In genomic region chr9:97468658-97469448, GRCh38 we compare ENCODE assay signal across 1 cellular context.
TF ChIP-seq lines count a peak whose summit lies in the region.

No MANE protein-coding gene starts in this region.

TF ChIP-seq in GM12878, 131 proteins besides CTCF, POLR2A, EP300 and RAD21 (continues in another document):
- TF ChIP-seq CHD2 (IDR thresholded peaks at IDR 0.05; ENCODE audit: borderline replicate concordance, low read depth, low read length) (no peak), CREB1 (IDR thresholded peaks at IDR 0.05; ENCODE audit: low read depth) (0 out of 2 replicates have a peak, but pooled peaks have one; percentile 20), RELA (IDR thresholded peaks at IDR 0.05; ENCODE audit: borderline replicate concordance, partially characterized antibody) (no peak), CUX1 (IDR thresholded peaks at IDR 0.05; ENCODE audit: insufficient replicate concordance, low read depth, low read length) (no peak), RB1 (IDR thresholded peaks at IDR 0.05; ENCODE audit: borderline replicate concordance) (no peak), RFX5 (IDR thresholded peaks at IDR 0.05; ENCODE audit: low read depth, low read length) (no peak), HDGF (IDR thresholded peaks at IDR 0.05) (no peak), TBL1XR1 (IDR thresholded peaks at IDR 0.05; ENCODE audit: low read depth, low read length) (peak; percentile 56; the same call in 1 of the 2 replicates), IKZF1 (conservative IDR thresholded peaks at IDR 0.05) (0 out of 2 replicates have a peak, but pooled peaks have one; percentile 36), NBN (IDR thresholded peaks at IDR 0.05) (no peak; the same call in 1 of the 2 replicates), MYC (IDR thresholded peaks at IDR 0.05; ENCODE audit: insufficient read depth, insufficient read length, insufficient replicate concordance, low read length, severe bottlenecking) (no peak), HDAC2 (IDR thresholded peaks at IDR 0.05) (no peak), CHD1 (IDR thresholded peaks at IDR 0.05; ENCODE audit: low read depth, low read length) (no peak), BRCA1 (IDR thresholded peaks at IDR 0.05; ENCODE audit: low read depth, low read length) (no peak), MXI1 (IDR thresholded peaks at IDR 0.05; ENCODE audit: low read depth, low read length) (0 out of 2 replicates have a peak, but pooled peaks have one; percentile 23), JUND (IDR thresholded peaks at IDR 0.05; ENCODE audit: low read depth, low read length) (no peak), ZBTB40 (IDR thresholded peaks at IDR 0.05; ENCODE audit: borderline replicate concordance) (no peak), FOXK2 (IDR thresholded peaks at IDR 0.05) (no peak), JUNB (IDR thresholded peaks at IDR 0.05) (0 out of 2 replicates have a peak, but pooled peaks have one; percentile 15), PAX8 (IDR thresholded peaks at IDR 0.05) (no peak), ZNF592 (IDR thresholded peaks at IDR 0.05) (no peak), ZBTB33 (IDR thresholded peaks at IDR 0.05) (no peak), PAX5 (IDR thresholded peaks at IDR 0.05; ENCODE audit: borderline replicate concordance, low read depth, low read length) (no peak), ZNF217 (IDR thresholded peaks at IDR 0.05) (no peak), KDM1A (IDR thresholded peaks at IDR 0.05; ENCODE audit: borderline replicate concordance) (no peak), ZZZ3 (IDR thresholded peaks at IDR 0.05; ENCODE audit: control insufficient read depth, insufficient read length, low read depth) (no peak), NFYA (IDR thresholded peaks at IDR 0.05; ENCODE audit: borderline replicate concordance, low read depth, low read length) (no peak), IRF5 (IDR thresholded peaks at IDR 0.05; ENCODE audit: borderline replicate concordance) (no peak), MTA3 (IDR thresholded peaks at IDR 0.05; ENCODE audit: borderline replicate concordance, low read length) (no peak), HCFC1 (IDR thresholded peaks at IDR 0.05; ENCODE audit: low read length) (no peak), ZNF384 (IDR thresholded peaks at IDR 0.05; ENCODE audit: borderline replicate concordance, low read depth, low read length) (no peak), SP1 (IDR thresholded peaks at IDR 0.05; ENCODE audit: low read depth, low read length) (no peak), IKZF2 (IDR thresholded peaks at IDR 0.05) (no peak), NR2C2 (IDR thresholded peaks at IDR 0.05; ENCODE audit: borderline replicate concordance, control insufficient read depth, insufficient read length, low read depth) (no peak), CHD4 (IDR thresholded peaks at IDR 0.05) (no peak), KLF5 (IDR thresholded peaks at IDR 0.05; ENCODE audit: partially characterized antibody) (no peak), DPF2 (IDR thresholded peaks at IDR 0.05) (no peak), NFIC (IDR thresholded peaks at IDR 0.05; ENCODE audit: low read depth, low read length) (no peak; the same call in 1 of the 2 replicates), STAT1 (conservative IDR thresholded peaks at IDR 0.05) (no peak)
- TF ChIP-seq, protein P1, sequence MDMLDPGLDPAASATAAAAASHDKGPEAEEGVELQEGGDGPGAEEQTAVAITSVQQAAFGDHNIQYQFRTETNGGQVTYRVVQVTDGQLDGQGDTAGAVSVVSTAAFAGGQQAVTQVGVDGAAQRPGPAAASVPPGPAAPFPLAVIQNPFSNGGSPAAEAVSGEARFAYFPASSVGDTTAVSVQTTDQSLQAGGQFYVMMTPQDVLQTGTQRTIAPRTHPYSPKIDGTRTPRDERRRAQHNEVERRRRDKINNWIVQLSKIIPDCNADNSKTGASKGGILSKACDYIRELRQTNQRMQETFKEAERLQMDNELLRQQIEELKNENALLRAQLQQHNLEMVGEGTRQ (IDR thresholded peaks at IDR 0.05; ENCODE audit: borderline replicate concordance, low read depth, low read length), result no peak
- TF ChIP-seq, protein P2, sequence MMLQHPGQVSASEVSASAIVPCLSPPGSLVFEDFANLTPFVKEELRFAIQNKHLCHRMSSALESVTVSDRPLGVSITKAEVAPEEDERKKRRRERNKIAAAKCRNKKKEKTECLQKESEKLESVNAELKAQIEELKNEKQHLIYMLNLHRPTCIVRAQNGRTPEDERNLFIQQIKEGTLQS (IDR thresholded peaks at IDR 0.05; ENCODE audit: borderline replicate concordance, extremely low read depth, low read depth, low read length), result no peak
- TF ChIP-seq, protein P3, sequence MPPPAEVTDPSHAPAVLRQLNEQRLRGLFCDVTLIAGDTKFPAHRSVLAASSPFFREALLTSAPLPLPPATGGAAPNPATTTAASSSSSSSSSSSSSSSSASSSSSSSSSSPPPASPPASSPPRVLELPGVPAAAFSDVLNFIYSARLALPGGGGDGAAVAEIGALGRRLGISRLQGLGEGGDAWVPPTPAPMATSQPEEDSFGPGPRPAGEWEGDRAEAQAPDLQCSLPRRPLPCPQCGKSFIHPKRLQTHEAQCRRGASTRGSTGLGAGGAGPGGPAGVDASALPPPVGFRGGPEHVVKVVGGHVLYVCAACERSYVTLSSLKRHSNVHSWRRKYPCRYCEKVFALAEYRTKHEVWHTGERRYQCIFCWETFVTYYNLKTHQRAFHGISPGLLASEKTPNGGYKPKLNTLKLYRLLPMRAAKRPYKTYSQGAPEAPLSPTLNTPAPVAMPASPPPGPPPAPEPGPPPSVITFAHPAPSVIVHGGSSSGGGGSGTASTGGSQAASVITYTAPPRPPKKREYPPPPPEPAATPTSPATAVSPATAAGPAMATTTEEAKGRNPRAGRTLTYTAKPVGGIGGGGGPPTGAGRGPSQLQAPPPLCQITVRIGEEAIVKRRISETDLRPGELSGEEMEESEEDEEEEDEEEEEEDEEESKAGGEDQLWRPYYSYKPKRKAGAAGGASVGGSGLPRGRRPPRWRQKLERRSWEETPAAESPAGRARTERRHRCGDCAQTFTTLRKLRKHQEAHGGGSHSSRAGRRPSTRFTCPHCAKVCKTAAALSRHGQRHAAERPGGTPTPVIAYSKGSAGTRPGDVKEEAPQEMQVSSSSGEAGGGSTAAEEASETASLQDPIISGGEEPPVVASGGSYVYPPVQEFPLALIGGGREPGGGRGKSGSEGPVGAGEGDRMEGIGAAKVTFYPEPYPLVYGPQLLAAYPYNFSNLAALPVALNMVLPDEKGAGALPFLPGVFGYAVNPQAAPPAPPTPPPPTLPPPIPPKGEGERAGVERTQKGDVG (CRISPR knock-in tag; IDR thresholded peaks at IDR 0.05), result no peak
